In the genomic region with DNA sequence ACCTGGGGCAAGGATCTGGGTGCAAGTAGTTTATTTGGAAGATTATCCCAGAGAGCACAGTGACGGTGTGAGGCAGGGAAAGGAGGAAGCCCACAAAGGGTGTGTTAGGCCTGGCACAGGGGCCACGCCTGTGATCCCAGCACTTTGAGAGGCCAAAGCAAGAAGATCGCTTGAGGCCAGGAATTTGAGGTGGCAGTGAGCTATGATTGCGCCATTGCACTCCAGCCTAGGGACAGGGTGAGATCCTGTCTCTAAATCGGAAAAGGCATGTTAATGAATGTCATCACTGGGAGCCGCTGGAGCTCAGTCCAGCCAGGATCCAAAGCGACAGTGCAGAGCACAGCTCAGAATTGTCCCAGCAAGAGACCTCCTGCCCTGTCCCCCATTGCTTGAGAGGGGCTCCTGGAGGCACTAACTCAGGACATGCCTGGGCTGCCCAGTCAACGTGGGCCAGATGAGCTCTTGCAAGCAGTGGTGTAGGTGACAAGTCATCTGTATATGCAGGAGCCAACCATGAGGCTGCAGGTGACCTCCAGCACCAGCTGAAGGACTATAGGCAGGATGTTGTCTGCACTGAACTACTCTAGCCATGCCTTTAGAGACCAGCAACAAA, we compare ENCODE assay signal across 1 cellular context.
TF ChIP-seq lines count a peak whose summit lies in the region.

No MANE protein-coding gene starts in this region.

TF ChIP-seq in IMR-90, 13 proteins besides CTCF, POLR2A, EP300 and RAD21:
- TF ChIP-seq MAZ (IDR thresholded peaks at IDR 0.05; ENCODE audit: borderline replicate concordance, low read depth, low read length) (no peak), FOS (IDR thresholded peaks at IDR 0.05; ENCODE audit: low read depth, low read length) (no peak), CEBPB (IDR thresholded peaks at IDR 0.05; ENCODE audit: low read depth, low read length) (peak; percentile 50), CHD1 (IDR thresholded peaks at IDR 0.05; ENCODE audit: low read depth, low read length) (no peak), MXI1 (IDR thresholded peaks at IDR 0.05; ENCODE audit: borderline replicate concordance, low read depth, low read length) (no peak)
